16 cellular contexts compared by ENCODE assay signal in the genomic region with DNA sequence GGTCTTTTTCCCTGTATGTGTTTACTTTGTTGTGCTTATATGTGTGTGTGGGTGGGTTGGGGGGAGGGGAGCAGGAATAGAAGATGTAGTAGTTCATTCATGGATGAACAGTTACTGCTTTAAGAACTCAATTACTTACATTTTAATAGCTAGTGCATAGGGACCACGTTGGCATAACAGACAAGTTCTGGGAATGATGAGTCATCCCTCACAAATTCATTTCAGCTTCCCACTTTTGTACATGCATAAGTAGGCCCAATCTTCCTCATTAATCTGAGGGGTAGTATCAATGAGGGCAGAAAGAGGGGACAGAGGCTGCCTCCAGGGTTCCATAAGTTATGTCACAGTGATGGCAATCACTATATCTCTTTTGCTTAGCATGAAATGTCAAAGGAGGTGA. TPM values are rescaled to one million over a fixed set of nuclear protein-coding genes. Genes with fewer than 3 reads are reported as not detected.
A peak's percentile ranks its signal among the peaks of the same experiment; 100 is the strongest.
DNase-seq lines count a peak whose midpoint lies in the region; ATAC-seq and TF ChIP-seq lines count a peak whose summit lies in the region.
"Had no signal": no experiment of that assay in that cellular context is flagged by ENCODE, and none has a peak within 500 bp of the region (broad histone marks: within the 10 kb centered on the region; RNA-seq: fewer than 3 reads in every experiment).

No MANE protein-coding gene starts in this region.

- peak overlapping the region; percentile 25 for H3K4me2 ChIP-seq in osteoblast (ENCODE audit: insufficient read depth, low read length)

- TF ChIP-seq CTCF in chondrocyte (IDR thresholded peaks at IDR 0.05) = no peak
- no peak for TF ChIP-seq CTCF in osteoblast (IDR thresholded peaks at IDR 0.05; ENCODE audit: extremely low read depth, low read depth, low read length)

- no peaks in the 10 kb centered on the region for H3K27me3 ChIP-seq in osteoblast (ENCODE audit: insufficient read depth, low read length)

- no peaks in the 10 kb centered on the region for H3K27me3 Mint-ChIP-seq in chondrocyte (ENCODE audit: low read depth)
- H3K27me3 Mint-ChIP-seq: activated naive CD4-positive, alpha-beta T cell treated with anti-CD3 and anti-CD28 coated beads, Interleukin-2, amount 10 ng/mL, durations not matched to agents 7 days and 5 days had no signal

- H4K20me1 ChIP-seq in osteoblast (ENCODE audit: insufficient read depth, low read length) = no peaks in the 10 kb centered on the region

- H3K9me3 ChIP-seq in osteoblast (ENCODE audit: low read depth, low read length) = no peaks in the 10 kb centered on the region
- H3K9me3 ChIP-seq: Caco-2 had no signal

- H3K4me1 ChIP-seq in osteoblast (ENCODE audit: insufficient read depth, low read length) = peaks cover 22% of the 10 kb centered on the region
- H3K4me1 ChIP-seq: Caco-2 had no signal

- peak overlapping the region; percentile 61 for H3K27ac Mint-ChIP-seq in chondrocyte (ENCODE audit: unreplicated experiment)
- H3K27ac Mint-ChIP-seq: activated CD4-positive, alpha-beta memory T cell treated with anti-CD3 and anti-CD28 coated beads, Interleukin-2, amount 10 ng/mL, durations not matched to agents 7 days and 5 days; activated naive CD4-positive, alpha-beta T cell treated with anti-CD3 and anti-CD28 coated beads, Interleukin-2, amount 10 ng/mL, durations not matched to agents 7 days and 5 days; endodermal cell had no signal

- H3K4me3 Mint-ChIP-seq in chondrocyte (ENCODE audit: unreplicated experiment) = no peak overlapping the region
- H3K4me3 Mint-ChIP-seq: activated CD4-positive, alpha-beta memory T cell treated with anti-CD3 and anti-CD28 coated beads, Interleukin-2, amount 10 ng/mL, durations not matched to agents 7 days and 5 days; activated naive CD4-positive, alpha-beta T cell treated with anti-CD3 and anti-CD28 coated beads, Interleukin-2, amount 10 ng/mL, durations not matched to agents 7 days and 5 days; endodermal cell had no signal

- intact Hi-C loops in posterior cingulate gyrus (cut with DNase I) = no loop called here

- no peaks in the 10 kb centered on the region for H3K9me3 Mint-ChIP-seq in chondrocyte (ENCODE audit: low read depth)
- H3K9me3 Mint-ChIP-seq: activated CD4-positive, alpha-beta memory T cell treated with anti-CD3 and anti-CD28 coated beads, Interleukin-2, amount 10 ng/mL, durations not matched to agents 7 days and 5 days; activated naive CD4-positive, alpha-beta T cell treated with anti-CD3 and anti-CD28 coated beads, Interleukin-2, amount 10 ng/mL, durations not matched to agents 7 days and 5 days; endodermal cell had no signal

- no peak overlapping the region for H2AFZ ChIP-seq in osteoblast (ENCODE audit: low read length)

- no peaks in the 10 kb centered on the region for H3K36me3 ChIP-seq in osteoblast (ENCODE audit: insufficient read depth, low read length)

- H3K79me2 ChIP-seq in osteoblast (ENCODE audit: insufficient read depth, low read length) = no peaks in the 10 kb centered on the region

- peaks cover 23% of the 10 kb centered on the region for H3K4me1 Mint-ChIP-seq in chondrocyte (ENCODE audit: low read depth)
- H3K4me1 Mint-ChIP-seq: activated CD4-positive, alpha-beta memory T cell treated with anti-CD3 and anti-CD28 coated beads, Interleukin-2, amount 10 ng/mL, durations not matched to agents 7 days and 5 days; activated naive CD4-positive, alpha-beta T cell treated with anti-CD3 and anti-CD28 coated beads, Interleukin-2, amount 10 ng/mL, durations not matched to agents 7 days and 5 days; endodermal cell had no signal

- no peak for ATAC-seq in GM19455 (IDR thresholded peaks at IDR 0.05; ENCODE audit: unreplicated experiment)

- peaks cover 2% of the 10 kb centered on the region for H3K36me3 Mint-ChIP-seq in chondrocyte (ENCODE audit: low read depth)
- H3K36me3 Mint-ChIP-seq: activated naive CD4-positive, alpha-beta T cell treated with anti-CD3 and anti-CD28 coated beads, Interleukin-2, amount 10 ng/mL, durations not matched to agents 7 days and 5 days had no signal

- no peak overlapping the region for H3K27ac ChIP-seq in osteoblast (ENCODE audit: low read depth, low read length)
- H3K27ac ChIP-seq: SK-N-MC had no signal

- peak; percentile 37 for DNase-seq in ELR (ENCODE audit: low read depth)
- DNase-seq in OCI-M1 (lab: John Stamatoyannopoulos, UW) = peak; percentile 23
- no peak for DNase-seq in chondrocyte (ENCODE audit: low spot score)
- no peak for DNase-seq in osteoblast (ENCODE audit: insufficient read length, low spot score, missing footprints)
- no peak for DNase-seq in NCI-H1694 (lab: John Stamatoyannopoulos, UW)
- DNase-seq in SHP77 treated with DMSO at 0.1 percent for 48 hours (lab: John Stamatoyannopoulos, UW) = no peak
- no peak for DNase-seq in posterior cingulate gyrus
- DNase-seq: activated CD4-positive, alpha-beta memory T cell treated with anti-CD3 and anti-CD28 coated beads, Interleukin-2, amount 10 ng/mL, durations not matched to agents 7 days and 5 days; activated naive CD4-positive, alpha-beta T cell treated with anti-CD3 and anti-CD28 coated beads, Interleukin-2, amount 10 ng/mL, durations not matched to agents 7 days and 5 days; Caco-2; endodermal cell; NCI-H1092 treated with DMSO at 0.1 percent for 48 hours; NCI-H526 treated with DMSO at 0.1 percent for 48 hours; stimulated activated CD4-positive, alpha-beta T cell treated with anti-CD3 and anti-CD28 coated beads, Interleukin-12 subunit alpha, Interleukin-12 subunit beta, amount 100 ng/mL, for 4 hours had no signal

- H3K4me3 ChIP-seq in osteoblast (ENCODE audit: insufficient read depth, low read length) = no peak overlapping the region
- H3K4me3 ChIP-seq: SK-N-MC had no signal

RNA-seq across cellular contexts. Expression of a gene that starts 36.9 kb away (rescaled TPM):
- 0.49 to 0.89 TPM (median 0.70 TPM) in 3 replicates for total RNA-seq in chondrocyte
- 1.8 and 2.7 TPM in 2 replicates for total RNA-seq in osteoblast
- total RNA-seq: activated CD4-positive, alpha-beta memory T cell treated with anti-CD3 and anti-CD28 coated beads, Interleukin-2, amount 10 ng/mL, durations not matched to agents 7 days and 5 days had no signal

Comparison
In these comparisons a context has a peak if more than half of its experiments do, and no peak if none do; other contexts are left out.
1. DNase-seq: peak in ELR (single experiment) and OCI-M1 (single experiment); none in chondrocyte (single experiment), osteoblast (single experiment), NCI-H1694 (single experiment), SHP77 treated with DMSO at 0.1 percent for 48 hours (single experiment) and posterior cingulate gyrus (0 of 10).